1 cellular context compared by ENCODE assay signal in genomic region chr9:34995288-34996060, GRCh38.
TF ChIP-seq lines count a peak whose summit lies in the region.

No MANE protein-coding gene starts in this region.

TF ChIP-seq in K562, 482 proteins besides CTCF, POLR2A, EP300 and RAD21 (continued from another document and continues in another):
- no peak for TF ChIP-seq ZNF609 (CRISPR knock-in tag; IDR thresholded peaks at IDR 0.05; ENCODE audit: borderline replicate concordance)
- TF ChIP-seq AFF1 (IDR thresholded peaks at IDR 0.05; ENCODE audit: low read depth in 1 of 2, partially characterized antibody in 2 of 2), result no peak
- TF ChIP-seq ZNF280A (IDR thresholded peaks at IDR 0.05; ENCODE audit: low read depth, partially characterized antibody), result no peak
- TF ChIP-seq CBFA2T2 (conservative IDR thresholded peaks at IDR 0.05), result peak; percentile 47
- TF ChIP-seq LCOR (CRISPR knock-in tag; IDR thresholded peaks at IDR 0.05), result peak; percentile 52; the same call in 1 of the 2 replicates
- no peak for TF ChIP-seq CTCFL (IDR thresholded peaks at IDR 0.05; ENCODE audit: borderline replicate concordance, insufficient read depth, low read depth, low read length, poor library complexity, severe bottlenecking)
- no peak for TF ChIP-seq HNRNPLL (IDR thresholded peaks at IDR 0.05; ENCODE audit: low read depth, low read length, poor library complexity, severe bottlenecking)
- TF ChIP-seq TCF15 (CRISPR knock-in tag; IDR thresholded peaks at IDR 0.05), result no peak
- TF ChIP-seq YBX1 (IDR thresholded peaks at IDR 0.05), result no peak
- TF ChIP-seq RCOR1 (IDR thresholded peaks at IDR 0.05; ENCODE audit: borderline replicate concordance in 1 of 2, low read depth in 2 of 2, low read length in 2 of 2), result peak in 1 of 2 experiments; percentile 83; a peak in 2 of 4 replicates
- no peak for TF ChIP-seq MITF (IDR thresholded peaks at IDR 0.05)
- TF ChIP-seq KDM4B (IDR thresholded peaks at IDR 0.05; ENCODE audit: borderline replicate concordance in 2 of 2, low read depth in 1 of 2), result no peak
- TF ChIP-seq NCOA4 (IDR thresholded peaks at IDR 0.05; ENCODE audit: partially characterized antibody), result no peak
- TF ChIP-seq ZNF79 (CRISPR knock-in tag; IDR thresholded peaks at IDR 0.05; ENCODE audit: low read depth), result no peak
- TF ChIP-seq ZBED1 (IDR thresholded peaks at IDR 0.05), result no peak
- TF ChIP-seq THRAP3 (IDR thresholded peaks at IDR 0.05; ENCODE audit: borderline replicate concordance), result no peak
- TF ChIP-seq POLR2AphosphoS5 (IDR thresholded peaks at IDR 0.05; ENCODE audit: control insufficient read depth, insufficient read depth, low read depth, low read length), result no peak
- TF ChIP-seq CEBPB (tag; IDR thresholded peaks at IDR 0.05), result peak; percentile 82
- no peak for TF ChIP-seq HDAC3 (IDR thresholded peaks at IDR 0.05; ENCODE audit: borderline replicate concordance, partially characterized antibody)
- TF ChIP-seq KDM1A (IDR thresholded peaks at IDR 0.05), result peak; percentile 84 to 86
- no peak for TF ChIP-seq FOXM1 (IDR thresholded peaks at IDR 0.05; ENCODE audit: low read depth)
- no peak for TF ChIP-seq FOXM1 (CRISPR knock-in tag; IDR thresholded peaks at IDR 0.05; ENCODE audit: low read depth)
- no peak for TF ChIP-seq ZNF124 (CRISPR knock-in tag; IDR thresholded peaks at IDR 0.05)
- TF ChIP-seq KAT2B (IDR thresholded peaks at IDR 0.05; ENCODE audit: low read depth, low read length), result no peak
- TF ChIP-seq SMARCA4 (IDR thresholded peaks at IDR 0.05), result peak; percentile 41; the same call in 1 of the 2 replicates
- TF ChIP-seq HEY1 (CRISPR knock-in tag; IDR thresholded peaks at IDR 0.05; ENCODE audit: borderline replicate concordance), result no peak
- no peak for TF ChIP-seq E2F6 (IDR thresholded peaks at IDR 0.05; ENCODE audit: borderline replicate concordance in 1 of 2, extremely low read depth in 1 of 2, insufficient read depth in 1 of 2, insufficient read length in 1 of 2, low read depth in 1 of 2, low read length in 1 of 2, poor library complexity in 1 of 2, severe bottlenecking in 1 of 2)
- no peak for TF ChIP-seq BCL6 (CRISPR knock-in tag; IDR thresholded peaks at IDR 0.05)
- no peak for TF ChIP-seq ZFPM2 (CRISPR knock-in tag; IDR thresholded peaks at IDR 0.05)
- no peak for TF ChIP-seq PCBP2 (IDR thresholded peaks at IDR 0.05; ENCODE audit: low read depth, low read length, poor library complexity, severe bottlenecking)
- no peak for TF ChIP-seq ZNF785 (CRISPR knock-in tag; IDR thresholded peaks at IDR 0.05)
- no peak for TF ChIP-seq ZKSCAN1 (IDR thresholded peaks at IDR 0.05; ENCODE audit: low read depth, low read length)
- TF ChIP-seq CBX1 (IDR thresholded peaks at IDR 0.05; ENCODE audit: low read depth), result no peak
- TF ChIP-seq ELF1 (tag; IDR thresholded peaks at IDR 0.05), result no peak
- no peak for TF ChIP-seq ILF3 (IDR thresholded peaks at IDR 0.05; ENCODE audit: borderline replicate concordance)
- TF ChIP-seq RBM25 (IDR thresholded peaks at IDR 0.05; ENCODE audit: low read depth, low read length, severe bottlenecking), result no peak
- no peak for TF ChIP-seq MAFG (tag; conservative IDR thresholded peaks at IDR 0.05)
- TF ChIP-seq CBFB (CRISPR knock-in tag; IDR thresholded peaks at IDR 0.05), result no peak
- no peak for TF ChIP-seq MXI1 (IDR thresholded peaks at IDR 0.05; ENCODE audit: low read depth, low read length)
- TF ChIP-seq SRSF9 (IDR thresholded peaks at IDR 0.05; ENCODE audit: borderline replicate concordance, low read depth, low read length), result no peak
- no peak; the same call in 1 of the 2 replicates for TF ChIP-seq SMAD4 (CRISPR knock-in tag; conservative IDR thresholded peaks at IDR 0.05)
- peak; percentile 71 for TF ChIP-seq DPF2 (IDR thresholded peaks at IDR 0.05)
- TF ChIP-seq SLC30A9 (CRISPR knock-in tag; IDR thresholded peaks at IDR 0.05), result no peak
- TF ChIP-seq RB1 (IDR thresholded peaks at IDR 0.05; ENCODE audit: low read depth), result no peak
- TF ChIP-seq LARP7 (IDR thresholded peaks at IDR 0.05), result no peak
- TF ChIP-seq ZNF717 (CRISPR knock-in tag; IDR thresholded peaks at IDR 0.05), result no peak
- TF ChIP-seq MAZ (CRISPR knock-in tag; conservative IDR thresholded peaks at IDR 0.05 in 1 of 2, IDR thresholded peaks at IDR 0.05 in 1 of 2), result no peak
- no peak for TF ChIP-seq POLR2H (tag; IDR thresholded peaks at IDR 0.05; ENCODE audit: low read depth)
- no peak for TF ChIP-seq ATF6 (CRISPR knock-in tag; IDR thresholded peaks at IDR 0.05)
- no peak for TF ChIP-seq SMARCE1 (IDR thresholded peaks at IDR 0.05)
- TF ChIP-seq ZSCAN32 (CRISPR knock-in tag; IDR thresholded peaks at IDR 0.05), result no peak
